In genomic region chr3:171876651-171877272, GRCh38 we compare ENCODE assay signal across 10 cellular contexts. TPM values are rescaled to one million over a fixed set of nuclear protein-coding genes. Genes with fewer than 3 reads are reported as not detected.
DNase-seq lines count a peak whose midpoint lies in the region; ATAC-seq, FAIRE-seq and TF ChIP-seq lines count a peak whose summit lies in the region.
"Had no signal": no experiment of that assay in that cellular context is flagged by ENCODE, and none has a peak within 500 bp of the region (broad histone marks: within the 10 kb centered on the region; RNA-seq: fewer than 3 reads in every experiment).

No MANE protein-coding gene starts in this region.

- H3K4me3 Mint-ChIP-seq in HFFc6 (peak overlapping the region; percentile 74), mesothelial cell of epicardium (no peak overlapping the region)

- TF ChIP-seq CTCF in AG04450 (IDR thresholded peaks at IDR 0.05; ENCODE audit: low read depth, low read length), result no peak
- no peak for TF ChIP-seq CTCF in HFFc6 (IDR thresholded peaks at IDR 0.05)
- no peak for TF ChIP-seq CTCF in GM12878 (IDR thresholded peaks at IDR 0.05 in 2 of 3, conservative IDR thresholded peaks at IDR 0.05 in 1 of 3; ENCODE audit: control insufficient read depth in 2 of 3, extremely low read depth in 1 of 3, insufficient read depth in 1 of 3, low read depth in 3 of 3, low read length in 3 of 3)
- TF ChIP-seq CTCF in mesothelial cell of epicardium (IDR thresholded peaks at IDR 0.05; ENCODE audit: unreplicated experiment), result no peak

- no peaks in the 10 kb centered on the region for H3K4me1 ChIP-seq in GM12878 (ENCODE audit: control insufficient read depth, insufficient read depth, low read length)

- H3K27ac Mint-ChIP-seq in HFFc6, result peak overlapping the region; percentile 84
- H3K27ac Mint-ChIP-seq in mesothelial cell of epicardium, result peak overlapping the region; percentile 98

- intact Hi-C loops in GM12878 (cut with micrococcal nuclease; ENCODE audit: unreplicated experiment), result no loop called here

- peak; percentile 65 for DNase-seq in AG04450 (ENCODE audit: low read depth, low spot score)
- peak; percentile 91 for DNase-seq in HFFc6
- no peak for DNase-seq in GM12878 (ENCODE audit: low read depth, low spot score)
- no peak for DNase-seq in mesothelial cell of epicardium (ENCODE audit: low spot score in 2 of 2, unreplicated experiment in 2 of 2)
- DNase-seq in effector CD8-positive, alpha-beta T cell (lab: John Stamatoyannopoulos, UW), result no peak
- DNase-seq in activated gamma-delta T cell treated with Interleukin-2 at 50 U/mL for 16 hours, result no peak
- DNase-seq in NCI-H2227 treated with DMSO at 0.1 percent for 48 hours (lab: John Stamatoyannopoulos, UW), result no peak
- no peak for DNase-seq in NCI-H1417 (lab: John Stamatoyannopoulos, UW)
- DNase-seq: amygdala had no signal

- no peak for TF ChIP-seq RAD21 in GM12878 (IDR thresholded peaks at IDR 0.05; ENCODE audit: insufficient read depth, low read depth, low read length)

- no peak for TF ChIP-seq POLR2A in GM12878 (IDR thresholded peaks at IDR 0.05; ENCODE audit: low read depth, low read length)

- no peak for TF ChIP-seq EP300 in GM12878 (IDR thresholded peaks at IDR 0.05; ENCODE audit: borderline replicate concordance in 1 of 2, control insufficient read depth in 1 of 2, low read depth in 2 of 2, low read length in 2 of 2)

- H3K27me3 ChIP-seq in AG04450 (ENCODE audit: control insufficient read depth, insufficient read depth, low read length) (no peaks in the 10 kb centered on the region), GM12878 (replicated peaks in 1 of 2; ENCODE audit: control insufficient read depth in 2 of 2, insufficient read depth in 2 of 2, low read length in 1 of 2) (peaks cover 0 to 5% of the 10 kb centered on the region in 2 experiments; a peak in 1 of 4 replicates)

- no peaks in the 10 kb centered on the region for H4K20me1 ChIP-seq in GM12878 (ENCODE audit: control insufficient read depth, insufficient read depth)

- RAD21 ChIA-PET in GM12878 (lab: Charles Lee; ENCODE audit: unreplicated experiment), result no interaction called here

- no peaks in the 10 kb centered on the region for H3K79me2 ChIP-seq in GM12878 (ENCODE audit: control insufficient read depth, insufficient read depth, low read length)

- CTCF ChIA-PET in AG04450 (lab: Charles Lee), result interaction anchor here (0.7 kb wide), 1 partner anchor 249 kb away, joined by 4 read pairs; no protein-coding TSS in a partner anchor
- CTCF ChIA-PET in GM12878 (lab: Yijun Ruan, JAX), result no interaction called here

- POLR2A ChIA-PET in AG04450 (lab: Yijun Ruan, JAX), result interaction anchor here (0.7 kb wide), 1 partner anchor 18 kb away, joined by 5 read pairs; no protein-coding TSS in a partner anchor
- POLR2A ChIA-PET in GM12878 (lab: Charles Lee), result interaction anchor here (0.7 kb wide), 1 partner anchor 269 kb away, joined by 3 read pairs; no protein-coding TSS in a partner anchor

- H3K9me3 ChIP-seq in AG04450 (ENCODE audit: control insufficient read depth, insufficient read depth, low read length) (no peaks in the 10 kb centered on the region), GM12878 (replicated peaks; ENCODE audit: control insufficient read depth, insufficient read depth, low read length) (no peaks in the 10 kb centered on the region)

- H3K36me3 Mint-ChIP-seq in HFFc6 (ENCODE audit: low read depth), result no peaks in the 10 kb centered on the region
- no peaks in the 10 kb centered on the region for H3K36me3 Mint-ChIP-seq in mesothelial cell of epicardium

- BruUV-seq in GM12878 (replicated peaks; lab: Mats Ljungman, UMichigan), result no TSS peak

- H3K9ac ChIP-seq in GM12878 (ENCODE audit: control insufficient read depth, insufficient read depth, low read length), result no peak overlapping the region

- no peak overlapping the region for H2AFZ ChIP-seq in GM12878 (ENCODE audit: control insufficient read depth, low read depth, low read length)

- H3K4me2 ChIP-seq in GM12878 (ENCODE audit: control insufficient read depth, insufficient read depth), result no peak overlapping the region

- ATAC-seq in GM12878, result peak; percentile 47

- in situ Hi-C loops in GM12878 (cut with MboI), result no loop called here

- FAIRE-seq in GM12878 (lab: Jason Lieb, UNC), result no peak

- H3K27ac ChIP-seq in AG04450 (ENCODE audit: low read depth, low read length) (peak overlapping the region; percentile 62), GM12878 (ENCODE audit: control insufficient read depth, insufficient read depth) (no peak overlapping the region)

- SMC1A ChIA-PET in GM12878 (lab: Charles Lee; ENCODE audit: uncharacterized antibody, unreplicated experiment), result interaction anchor here (0.7 kb wide), 1 partner anchor 1497 kb away, joined by 3 read pairs; no protein-coding TSS in a partner anchor

- H3K4me1 Mint-ChIP-seq in HFFc6 (ENCODE audit: low read depth) (peaks cover 69% of the 10 kb centered on the region), mesothelial cell of epicardium (peaks cover 72% of the 10 kb centered on the region)

- no peaks in the 10 kb centered on the region for H3K36me3 ChIP-seq in GM12878 (ENCODE audit: control insufficient read depth in 2 of 2, insufficient read depth in 2 of 2, low read length in 1 of 2)

- H3K9me3 Mint-ChIP-seq in HFFc6, result no peaks in the 10 kb centered on the region
- H3K9me3 Mint-ChIP-seq in mesothelial cell of epicardium, result no peaks in the 10 kb centered on the region

- H3K27me3 Mint-ChIP-seq in HFFc6 (ENCODE audit: insufficient read depth), result no peaks in the 10 kb centered on the region
- H3K27me3 Mint-ChIP-seq in mesothelial cell of epicardium (ENCODE audit: low read depth), result no peaks in the 10 kb centered on the region

- 6% methylated on average over 6 of the region's 6 CpGs for WGBS in GM12878 (ENCODE audit: insufficient coverage, insufficient replicate concordance, low lambda C conversion rate, missing lambda C conversion rate)

- H3K4me3 ChIP-seq in AG04450 (ENCODE audit: low read depth, low read length) (no peak overlapping the region), GM12878 (no peak overlapping the region)

TF ChIP-seq in GM12878, 131 proteins besides CTCF, POLR2A, EP300 and RAD21 (continues in another document):
- TF ChIP-seq IKZF1 (conservative IDR thresholded peaks at IDR 0.05) (0 out of 2 replicates have a peak, but pooled peaks have one; percentile 12), JUNB (IDR thresholded peaks at IDR 0.05) (peak; percentile 37), SPI1 (IDR thresholded peaks at IDR 0.05; ENCODE audit: borderline replicate concordance, insufficient read depth, low read depth, low read length) (no peak), CEBPZ (IDR thresholded peaks at IDR 0.05; ENCODE audit: low read depth, low read length) (no peak), RUNX3 (IDR thresholded peaks at IDR 0.05; ENCODE audit: low read length) (peak; percentile 53), SMC3 (IDR thresholded peaks at IDR 0.05; ENCODE audit: borderline replicate concordance, low read length) (no peak), ZNF217 (IDR thresholded peaks at IDR 0.05) (peak; percentile 79; the same call in 1 of the 2 replicates), CBX3 (IDR thresholded peaks at IDR 0.05; ENCODE audit: borderline replicate concordance, low read depth) (no peak), HCFC1 (IDR thresholded peaks at IDR 0.05; ENCODE audit: low read length) (no peak), MYC (IDR thresholded peaks at IDR 0.05; ENCODE audit: insufficient read depth, insufficient read length, insufficient replicate concordance, low read length, severe bottlenecking) (no peak), HDAC6 (IDR thresholded peaks at IDR 0.05; ENCODE audit: unreplicated experiment) (no peak)

RNA-seq across cellular contexts. Expression of gene TMEM212, which starts 33.6 kb away (rescaled TPM):
- not detected in 2 replicates for polyA plus RNA-seq in AG04450 (2011; rRNA removed)
- not detected in 2 replicates for polyA minus RNA-seq in AG04450 (2011; rRNA and poly(A)+ RNA removed)
- not detected for total RNA-seq in HFFc6 (2021; fragmentation: NEBNext Ultra II Directional; extraction: Animal tissue kit (Norgen Biotek cat#: 25700))
- total RNA-seq in GM12878 (2013; cell fraction: nucleolus; rRNA removed), result not detected in 2 replicates
- not detected in 2 replicates for total RNA-seq in GM12878 (2014; rRNA removed)
- not detected in 2 replicates for total RNA-seq in GM12878 (2014; rRNA removed; fragmentation: Illumina TruSeq; extraction: Trizol)
- total RNA-seq in GM12878 (2021), result not detected in 2 replicates
- polyA plus RNA-seq in GM12878 (2011; ENCODE audit: low read depth), result not detected
- polyA plus RNA-seq in GM12878 (2011; rRNA removed), result 0.35 TPM in 1 of 2 replicates, not detected in the other
- polyA plus RNA-seq in GM12878 (2011; cell fraction: cytosol; rRNA removed), result not detected in 2 replicates
- polyA plus RNA-seq in GM12878 (2011; cell fraction: nucleus; rRNA removed), result not detected in 2 replicates
- not detected in 2 replicates for polyA plus RNA-seq in GM12878 (2012)
- polyA plus RNA-seq in GM12878 (2014; fragmentation: Illumina TruSeq; extraction: Trizol), result not detected in 2 replicates
- polyA plus RNA-seq in GM12878 (2014; fragmentation: Nextera tagmentation; extraction: Ambion mirVana), result not detected
- polyA plus RNA-seq in GM12878 (2014; rRNA removed), result not detected in 2 replicates
- not detected for polyA plus RNA-seq in GM12878 (2016; fragmentation: Nextera tagmentation; extraction: Ambion mirVana)
- not detected in 2 replicates for polyA minus RNA-seq in GM12878 (2011; rRNA and poly(A)+ RNA removed)
- not detected in 2 replicates for polyA minus RNA-seq in GM12878 (2011; cell fraction: cytosol; rRNA and poly(A)+ RNA removed)
- not detected in 2 replicates for polyA minus RNA-seq in GM12878 (2011; cell fraction: nucleus; rRNA and poly(A)+ RNA removed)
- total RNA-seq in mesothelial cell of epicardium, result not detected in 3 replicates
- total RNA-seq: ureter had no signal

Comparison
In these comparisons a context has a peak if more than half of its experiments do, and no peak if none do; other contexts are left out.
1. DNase-seq: peak in AG04450 (single experiment) and HFFc6 (single experiment); none in GM12878 (single experiment), mesothelial cell of epicardium (0 of 2), effector CD8-positive, alpha-beta T cell (single experiment), activated gamma-delta T cell treated with Interleukin-2 at 50 U/mL for 16 hours (single experiment), NCI-H2227 treated with DMSO at 0.1 percent for 48 hours (single experiment) and NCI-H1417 (0 of 3).